1 cellular context compared by ENCODE assay signal in the genomic region with DNA sequence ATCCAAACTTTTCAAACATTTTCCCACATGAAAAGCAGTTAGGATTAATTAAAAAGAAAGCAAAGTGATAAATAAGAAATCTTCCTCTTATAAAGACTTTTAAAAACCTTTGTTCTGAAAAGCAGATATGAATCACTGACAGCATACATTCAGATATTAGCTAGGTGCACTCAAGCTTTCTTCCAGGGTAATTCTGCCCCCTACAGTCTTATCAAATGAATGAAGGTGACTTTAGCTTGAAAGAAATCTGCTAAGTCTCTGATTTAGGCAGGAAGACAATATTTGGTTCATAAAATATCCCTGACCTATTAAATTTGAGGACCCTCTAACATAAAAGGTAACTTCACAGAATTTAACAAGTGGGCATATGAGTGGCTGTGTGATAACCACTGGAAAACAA.
TF ChIP-seq lines count a peak whose summit lies in the region.

No MANE protein-coding gene starts in this region.

TF ChIP-seq in GM23338, 12 proteins besides CTCF, POLR2A, EP300 and RAD21:
- TF ChIP-seq, protein P1, sequence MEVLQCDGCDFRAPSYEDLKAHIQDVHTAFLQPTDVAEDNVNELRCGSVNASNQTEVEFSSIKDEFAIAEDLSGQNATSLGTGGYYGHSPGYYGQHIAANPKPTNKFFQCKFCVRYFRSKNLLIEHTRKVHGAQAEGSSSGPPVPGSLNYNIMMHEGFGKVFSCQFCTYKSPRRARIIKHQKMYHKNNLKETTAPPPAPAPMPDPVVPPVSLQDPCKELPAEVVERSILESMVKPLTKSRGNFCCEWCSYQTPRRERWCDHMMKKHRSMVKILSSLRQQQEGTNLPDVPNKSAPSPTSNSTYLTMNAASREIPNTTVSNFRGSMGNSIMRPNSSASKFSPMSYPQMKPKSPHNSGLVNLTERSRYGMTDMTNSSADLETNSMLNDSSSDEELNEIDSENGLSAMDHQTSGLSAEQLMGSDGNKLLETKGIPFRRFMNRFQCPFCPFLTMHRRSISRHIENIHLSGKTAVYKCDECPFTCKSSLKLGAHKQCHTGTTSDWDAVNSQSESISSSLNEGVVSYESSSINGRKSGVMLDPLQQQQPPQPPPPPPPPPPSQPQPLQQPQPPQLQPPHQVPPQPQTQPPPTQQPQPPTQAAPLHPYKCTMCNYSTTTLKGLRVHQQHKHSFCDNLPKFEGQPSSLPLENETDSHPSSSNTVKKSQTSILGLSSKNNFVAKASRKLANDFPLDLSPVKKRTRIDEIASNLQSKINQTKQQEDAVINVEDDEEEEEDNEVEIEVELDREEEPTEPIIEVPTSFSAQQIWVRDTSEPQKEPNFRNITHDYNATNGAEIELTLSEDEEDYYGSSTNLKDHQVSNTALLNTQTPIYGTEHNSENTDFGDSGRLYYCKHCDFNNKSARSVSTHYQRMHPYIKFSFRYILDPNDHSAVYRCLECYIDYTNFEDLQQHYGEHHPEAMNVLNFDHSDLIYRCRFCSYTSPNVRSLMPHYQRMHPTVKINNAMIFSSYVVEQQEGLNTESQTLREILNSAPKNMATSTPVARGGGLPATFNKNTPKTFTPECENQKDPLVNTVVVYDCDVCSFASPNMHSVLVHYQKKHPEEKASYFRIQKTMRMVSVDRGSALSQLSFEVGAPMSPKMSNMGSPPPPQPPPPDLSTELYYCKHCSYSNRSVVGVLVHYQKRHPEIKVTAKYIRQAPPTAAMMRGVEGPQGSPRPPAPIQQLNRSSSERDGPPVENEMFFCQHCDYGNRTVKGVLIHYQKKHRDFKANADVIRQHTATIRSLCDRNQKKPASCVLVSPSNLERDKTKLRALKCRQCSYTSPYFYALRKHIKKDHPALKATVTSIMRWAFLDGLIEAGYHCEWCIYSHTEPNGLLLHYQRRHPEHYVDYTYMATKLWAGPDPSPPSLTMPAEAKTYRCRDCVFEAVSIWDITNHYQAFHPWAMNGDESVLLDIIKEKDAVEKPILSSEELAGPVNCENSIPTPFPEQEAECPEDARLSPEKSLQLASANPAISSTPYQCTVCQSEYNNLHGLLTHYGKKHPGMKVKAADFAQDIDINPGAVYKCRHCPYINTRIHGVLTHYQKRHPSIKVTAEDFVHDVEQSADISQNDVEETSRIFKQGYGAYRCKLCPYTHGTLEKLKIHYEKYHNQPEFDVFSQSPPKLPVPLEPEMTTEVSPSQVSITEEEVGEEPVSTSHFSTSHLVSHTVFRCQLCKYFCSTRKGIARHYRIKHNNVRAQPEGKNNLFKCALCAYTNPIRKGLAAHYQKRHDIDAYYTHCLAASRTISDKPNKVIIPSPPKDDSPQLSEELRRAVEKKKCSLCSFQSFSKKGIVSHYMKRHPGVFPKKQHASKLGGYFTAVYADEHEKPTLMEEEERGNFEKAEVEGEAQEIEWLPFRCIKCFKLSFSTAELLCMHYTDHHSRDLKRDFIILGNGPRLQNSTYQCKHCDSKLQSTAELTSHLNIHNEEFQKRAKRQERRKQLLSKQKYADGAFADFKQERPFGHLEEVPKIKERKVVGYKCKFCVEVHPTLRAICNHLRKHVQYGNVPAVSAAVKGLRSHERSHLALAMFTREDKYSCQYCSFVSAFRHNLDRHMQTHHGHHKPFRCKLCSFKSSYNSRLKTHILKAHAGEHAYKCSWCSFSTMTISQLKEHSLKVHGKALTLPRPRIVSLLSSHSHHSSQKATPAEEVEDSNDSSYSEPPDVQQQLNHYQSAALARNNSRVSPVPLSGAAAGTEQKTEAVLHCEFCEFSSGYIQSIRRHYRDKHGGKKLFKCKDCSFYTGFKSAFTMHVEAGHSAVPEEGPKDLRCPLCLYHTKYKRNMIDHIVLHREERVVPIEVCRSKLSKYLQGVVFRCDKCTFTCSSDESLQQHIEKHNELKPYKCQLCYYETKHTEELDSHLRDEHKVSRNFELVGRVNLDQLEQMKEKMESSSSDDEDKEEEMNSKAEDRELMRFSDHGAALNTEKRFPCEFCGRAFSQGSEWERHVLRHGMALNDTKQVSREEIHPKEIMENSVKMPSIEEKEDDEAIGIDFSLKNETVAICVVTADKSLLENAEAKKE (CRISPR knock-in tag; IDR thresholded peaks at IDR 0.05), result no peak
- TF ChIP-seq EZH2phosphoT487 (IDR thresholded peaks at IDR 0.05; ENCODE audit: unreplicated experiment) (no peak), EZH2 (IDR thresholded peaks at IDR 0.05; ENCODE audit: low read depth, unreplicated experiment) (no peak), ZNF114 (CRISPR knock-in tag; IDR thresholded peaks at IDR 0.05) (no peak), CREB1 (CRISPR knock-in tag; IDR thresholded peaks at IDR 0.05; ENCODE audit: low read depth) (no peak), POLR2AphosphoS5 (IDR thresholded peaks at IDR 0.05; ENCODE audit: low read depth) (no peak)
- TF ChIP-seq, protein P2, sequence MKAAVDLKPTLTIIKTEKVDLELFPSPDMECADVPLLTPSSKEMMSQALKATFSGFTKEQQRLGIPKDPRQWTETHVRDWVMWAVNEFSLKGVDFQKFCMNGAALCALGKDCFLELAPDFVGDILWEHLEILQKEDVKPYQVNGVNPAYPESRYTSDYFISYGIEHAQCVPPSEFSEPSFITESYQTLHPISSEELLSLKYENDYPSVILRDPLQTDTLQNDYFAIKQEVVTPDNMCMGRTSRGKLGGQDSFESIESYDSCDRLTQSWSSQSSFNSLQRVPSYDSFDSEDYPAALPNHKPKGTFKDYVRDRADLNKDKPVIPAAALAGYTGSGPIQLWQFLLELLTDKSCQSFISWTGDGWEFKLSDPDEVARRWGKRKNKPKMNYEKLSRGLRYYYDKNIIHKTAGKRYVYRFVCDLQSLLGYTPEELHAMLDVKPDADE (IDR thresholded peaks at IDR 0.05), result no peak
- TF ChIP-seq, protein P3, sequence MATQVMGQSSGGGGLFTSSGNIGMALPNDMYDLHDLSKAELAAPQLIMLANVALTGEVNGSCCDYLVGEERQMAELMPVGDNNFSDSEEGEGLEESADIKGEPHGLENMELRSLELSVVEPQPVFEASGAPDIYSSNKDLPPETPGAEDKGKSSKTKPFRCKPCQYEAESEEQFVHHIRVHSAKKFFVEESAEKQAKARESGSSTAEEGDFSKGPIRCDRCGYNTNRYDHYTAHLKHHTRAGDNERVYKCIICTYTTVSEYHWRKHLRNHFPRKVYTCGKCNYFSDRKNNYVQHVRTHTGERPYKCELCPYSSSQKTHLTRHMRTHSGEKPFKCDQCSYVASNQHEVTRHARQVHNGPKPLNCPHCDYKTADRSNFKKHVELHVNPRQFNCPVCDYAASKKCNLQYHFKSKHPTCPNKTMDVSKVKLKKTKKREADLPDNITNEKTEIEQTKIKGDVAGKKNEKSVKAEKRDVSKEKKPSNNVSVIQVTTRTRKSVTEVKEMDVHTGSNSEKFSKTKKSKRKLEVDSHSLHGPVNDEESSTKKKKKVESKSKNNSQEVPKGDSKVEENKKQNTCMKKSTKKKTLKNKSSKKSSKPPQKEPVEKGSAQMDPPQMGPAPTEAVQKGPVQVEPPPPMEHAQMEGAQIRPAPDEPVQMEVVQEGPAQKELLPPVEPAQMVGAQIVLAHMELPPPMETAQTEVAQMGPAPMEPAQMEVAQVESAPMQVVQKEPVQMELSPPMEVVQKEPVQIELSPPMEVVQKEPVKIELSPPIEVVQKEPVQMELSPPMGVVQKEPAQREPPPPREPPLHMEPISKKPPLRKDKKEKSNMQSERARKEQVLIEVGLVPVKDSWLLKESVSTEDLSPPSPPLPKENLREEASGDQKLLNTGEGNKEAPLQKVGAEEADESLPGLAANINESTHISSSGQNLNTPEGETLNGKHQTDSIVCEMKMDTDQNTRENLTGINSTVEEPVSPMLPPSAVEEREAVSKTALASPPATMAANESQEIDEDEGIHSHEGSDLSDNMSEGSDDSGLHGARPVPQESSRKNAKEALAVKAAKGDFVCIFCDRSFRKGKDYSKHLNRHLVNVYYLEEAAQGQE (IDR thresholded peaks at IDR 0.05; ENCODE audit: unreplicated experiment), result no peak
